Comparison of ENCODE assay signal across 1 cellular context in the genomic region with DNA sequence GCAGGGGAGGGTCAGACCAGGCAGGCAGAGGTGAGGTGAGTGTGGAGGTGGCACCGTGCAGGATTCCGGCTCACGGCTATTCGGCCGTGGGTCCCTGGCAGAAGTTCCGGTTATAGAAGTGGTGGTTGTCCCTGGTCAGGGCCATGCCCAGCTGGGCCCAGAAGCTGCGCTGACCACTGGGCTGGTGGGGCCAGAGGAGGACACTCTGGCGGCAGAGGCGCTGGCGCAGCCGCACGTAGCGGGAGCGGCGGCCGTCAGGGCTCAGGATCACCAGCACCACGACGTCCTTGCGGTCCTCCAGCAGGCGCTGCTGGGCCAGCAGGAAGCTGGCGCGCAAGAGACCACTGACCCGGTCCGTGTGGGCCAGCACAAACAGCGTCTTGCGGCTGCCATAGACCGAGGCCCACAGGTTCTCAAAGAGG.
TF ChIP-seq lines count a peak whose summit lies in the region.

No MANE protein-coding gene starts in this region.

TF ChIP-seq in HepG2, 621 proteins besides CTCF, POLR2A, EP300 and RAD21:
- no peak for TF ChIP-seq ZMAT3 (CRISPR knock-in tag; conservative IDR thresholded peaks at IDR 0.05)
- TF ChIP-seq JUNB (CRISPR knock-in tag; IDR thresholded peaks at IDR 0.05; ENCODE audit: borderline replicate concordance): no peak
- TF ChIP-seq ZNF619 (CRISPR knock-in tag; IDR thresholded peaks at IDR 0.05): 0 out of 2 replicates have a peak, but pooled peaks have one; percentile 14
- no peak for TF ChIP-seq CHD4 (IDR thresholded peaks at IDR 0.05; ENCODE audit: borderline replicate concordance, low read length)
- no peak for TF ChIP-seq GTF2F1 (IDR thresholded peaks at IDR 0.05; ENCODE audit: low read length)
